Comparison of ENCODE assay signal across 8 cellular contexts in the genomic region with DNA sequence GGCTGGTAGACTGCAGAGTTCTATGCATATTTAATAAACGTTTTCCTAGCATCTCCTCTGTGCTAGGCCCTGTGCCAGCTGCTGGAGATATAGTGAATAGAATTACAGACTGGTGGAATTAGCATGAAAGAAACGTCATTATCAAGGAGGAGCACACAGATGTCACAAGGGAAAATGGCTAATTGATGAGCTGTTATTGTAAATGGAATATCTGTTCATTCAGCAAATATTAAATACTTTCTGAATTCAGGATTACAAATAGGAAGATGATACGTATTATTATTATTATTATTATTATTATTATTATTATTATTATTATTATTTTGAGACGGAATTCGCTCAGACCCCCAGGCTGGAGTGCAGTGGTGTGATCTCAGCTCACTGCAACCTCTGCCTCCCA. TPM values are rescaled to one million over a fixed set of nuclear protein-coding genes. Genes with fewer than 3 reads are reported as not detected.
A peak's percentile ranks its signal among the peaks of the same experiment; 100 is the strongest.
DNase-seq lines count a peak whose midpoint lies in the region; ATAC-seq and TF ChIP-seq lines count a peak whose summit lies in the region.

No MANE protein-coding gene starts in this region.

- WGBS in GM23248 (ENCODE audit: low coverage in 1 of 2, low lambda C conversion rate in 2 of 2, missing lambda C conversion rate in 2 of 2), 2 experiments, result 45 to 51% methylated on average over 5 of the region's 5 CpGs
- 56 to 57% methylated on average over 5 of the region's 5 CpGs for WGBS in esophagus squamous epithelium, 2 donors

- TF ChIP-seq POLR2A in esophagus squamous epithelium (IDR thresholded peaks at IDR 0.05), result no peak

- 0 out of 2 replicates have a peak, but pooled peaks cover 9% of the 10 kb centered on the region for H3K36me3 ChIP-seq in GM23248 (ENCODE audit: low read depth)
- peaks cover 48% of the 10 kb centered on the region for H3K36me3 ChIP-seq in SJSA1
- peaks cover 13 to 31% (median 14%) of the 10 kb centered on the region in 3 donors for H3K36me3 ChIP-seq in esophagus squamous epithelium

- no peaks in the 10 kb centered on the region for H3F3A ChIP-seq in GM23248 (ENCODE audit: insufficient read depth)

- H3K4me1 ChIP-seq in GM23248 (ENCODE audit: insufficient read depth) (0 out of 2 replicates have a peak, but pooled peaks cover 8% of the 10 kb centered on the region), SJSA1 (replicated peaks) (peaks cover 4% of the 10 kb centered on the region), esophagus squamous epithelium (peaks cover 13 to 40% (median 21%) of the 10 kb centered on the region in 3 donors)

- H3K79me2 ChIP-seq in GM23248 (ENCODE audit: insufficient read depth), result peaks cover 67% of the 10 kb centered on the region

- H3K9ac ChIP-seq in GM23248, result peak overlapping the region; percentile 96

- H3K4me2 ChIP-seq in GM23248 (ENCODE audit: unreplicated experiment), result peak overlapping the region; percentile 99

- H3K27me3 ChIP-seq in GM23248 (replicated peaks; ENCODE audit: insufficient read depth), result no peaks in the 10 kb centered on the region
- H3K27me3 ChIP-seq in SJSA1 (replicated peaks), result no peaks in the 10 kb centered on the region
- no peaks in the 10 kb centered on the region for H3K27me3 ChIP-seq in esophagus squamous epithelium

- ATAC-seq in HG03457 (IDR thresholded peaks at IDR 0.05; ENCODE audit: unreplicated experiment), result no peak

- TF ChIP-seq CTCF in esophagus squamous epithelium (IDR thresholded peaks at IDR 0.05) (no peak), retinal pigment epithelial cell (conservative IDR thresholded peaks at IDR 0.05; ENCODE audit: low read depth, low read length) (no peak)

- H3K27ac ChIP-seq in GM23248, result no peak overlapping the region
- H3K27ac ChIP-seq in SJSA1, result no peak overlapping the region
- H3K27ac ChIP-seq in esophagus squamous epithelium, result peak overlapping the region in 3 of 4 donors; percentile 87 to 91 (median 90)

- H3K4me3 ChIP-seq in GM23248, result peak overlapping the region; percentile 97
- H3K4me3 ChIP-seq in SJSA1, result peak overlapping the region; percentile 70
- peak overlapping the region in 3 of 4 donors; percentile 70 to 83 (median 74) for H3K4me3 ChIP-seq in esophagus squamous epithelium
- H3K4me3 ChIP-seq in retinal pigment epithelial cell (ENCODE audit: low read length), result peak overlapping the region; percentile 97

- peak overlapping the region; percentile 100; the same call in 1 of the 2 replicates for H2AFZ ChIP-seq in GM23248

- H3K9me3 ChIP-seq in GM23248 (ENCODE audit: low read depth) (no peaks in the 10 kb centered on the region), SJSA1 (replicated peaks) (no peaks in the 10 kb centered on the region), esophagus squamous epithelium (no peaks in the 10 kb centered on the region)

- in situ Hi-C loops in GM23248 (cut with MboI), result no loop called here

- peak; percentile 28 for DNase-seq in GM23248
- no peak for DNase-seq in SJSA1 (ENCODE audit: low read depth in 1 of 2, low spot score in 2 of 2)
- no peak for DNase-seq in esophagus squamous epithelium (lab: John Stamatoyannopoulos, UW)
- DNase-seq in retinal pigment epithelial cell (ENCODE audit: low read depth), result no peak
- no peak for DNase-seq in SW480 (ENCODE audit: low spot score)
- DNase-seq in hepatic stellate cell (ENCODE audit: low spot score), result no peak
- DNase-seq in NCI-H510A (lab: John Stamatoyannopoulos, UW), result no peak

- intact Hi-C loops in esophagus squamous epithelium (cut with DNase I), result no loop called here

- no peaks in the 10 kb centered on the region for H4K20me1 ChIP-seq in GM23248 (ENCODE audit: insufficient read depth)

- H3K9me2 ChIP-seq in GM23248 (ENCODE audit: insufficient read depth), result no peaks in the 10 kb centered on the region

RNA-seq across cellular contexts. Expression of gene AAR2, which starts 1.2 kb away (rescaled TPM):
- 31.0 and 34.3 TPM in 2 replicates for total RNA-seq in GM23248 (2014; rRNA removed; shearing (Covaris generic))
- polyA plus RNA-seq in GM23248 (2016; fragmentation: Nextera tagmentation; extraction: Ambion mirVana), result 35.4 and 36.9 TPM in 2 replicates
- total RNA-seq in SJSA1 (2014; rRNA removed; shearing (Covaris generic)), result 27.7 and 32.0 TPM in 2 replicates
- total RNA-seq in esophagus squamous epithelium, result 10 to 100 TPM; 13.8 to 27.5 (median 16.5) TPM

Comparison
In these comparisons a context has a peak if more than half of its experiments do, and no peak if none do; other contexts are left out.
1. H3K27ac ChIP-seq: peak in esophagus squamous epithelium (3 of 4); none in GM23248 (single experiment) and SJSA1 (single experiment).
2. Peak in every context shown above with its lines, with median percentiles within 50 percentile points of each other: H3K4me3 ChIP-seq.